ENCODE assay signal across 1 cellular context in genomic region chr13:36891752-36892151, GRCh38.
A peak's percentile ranks its signal among the peaks of the same experiment; 100 is the strongest.
TF ChIP-seq lines count a peak whose summit lies in the region.

No MANE protein-coding gene starts in this region.

TF ChIP-seq in HepG2, 621 proteins besides CTCF, POLR2A, EP300 and RAD21:
- TF ChIP-seq ZNF142 (CRISPR knock-in tag; IDR thresholded peaks at IDR 0.05) (no peak), ZNF317 (CRISPR knock-in tag; IDR thresholded peaks at IDR 0.05) (peak; percentile 92)
